Comparison of ENCODE assay signal across 2 cellular contexts in genomic region chr12:67742461-67742860, GRCh38.
TF ChIP-seq lines count a peak whose summit lies in the region.

No MANE protein-coding gene starts in this region.

TF ChIP-seq in GM23338, 12 proteins besides CTCF, POLR2A, EP300 and RAD21:
- no peak for TF ChIP-seq ETS1 (IDR thresholded peaks at IDR 0.05)
- TF ChIP-seq ZNF114 (CRISPR knock-in tag; IDR thresholded peaks at IDR 0.05) = no peak
- TF ChIP-seq STAT1 (IDR thresholded peaks at IDR 0.05; ENCODE audit: unreplicated experiment) = no peak
- TF ChIP-seq ZNF462 (CRISPR knock-in tag; IDR thresholded peaks at IDR 0.05) = no peak
- TF ChIP-seq JUNB (IDR thresholded peaks at IDR 0.05; ENCODE audit: unreplicated experiment) = no peak
- TF ChIP-seq NANOG (IDR thresholded peaks at IDR 0.05; ENCODE audit: borderline replicate concordance) = no peak
- no peak for TF ChIP-seq CREB1 (CRISPR knock-in tag; IDR thresholded peaks at IDR 0.05; ENCODE audit: low read depth)
- TF ChIP-seq EZH2 (IDR thresholded peaks at IDR 0.05; ENCODE audit: low read depth, unreplicated experiment) = no peak
- TF ChIP-seq EZH2phosphoT487 (IDR thresholded peaks at IDR 0.05; ENCODE audit: unreplicated experiment) = no peak
- TF ChIP-seq REST (IDR thresholded peaks at IDR 0.05; ENCODE audit: unreplicated experiment) = no peak

TF ChIP-seq in SK-N-SH, 30 proteins besides CTCF, POLR2A, EP300 and RAD21:
- TF ChIP-seq TCF12 (IDR thresholded peaks at IDR 0.05) = peak; percentile 31; the same call in 1 of the 2 replicates
- TF ChIP-seq FOSL2 (IDR thresholded peaks at IDR 0.05; ENCODE audit: borderline replicate concordance, low read depth) = no peak
- no peak for TF ChIP-seq USF2 (IDR thresholded peaks at IDR 0.05; ENCODE audit: borderline replicate concordance, low read depth, low read length)
- no peak for TF ChIP-seq MXI1 (IDR thresholded peaks at IDR 0.05; ENCODE audit: low read depth, low read length)
- no peak for TF ChIP-seq NRF1 (IDR thresholded peaks at IDR 0.05; ENCODE audit: low read depth, low read length)
